Comparison of ENCODE assay signal across 7 cellular contexts in the genomic region with DNA sequence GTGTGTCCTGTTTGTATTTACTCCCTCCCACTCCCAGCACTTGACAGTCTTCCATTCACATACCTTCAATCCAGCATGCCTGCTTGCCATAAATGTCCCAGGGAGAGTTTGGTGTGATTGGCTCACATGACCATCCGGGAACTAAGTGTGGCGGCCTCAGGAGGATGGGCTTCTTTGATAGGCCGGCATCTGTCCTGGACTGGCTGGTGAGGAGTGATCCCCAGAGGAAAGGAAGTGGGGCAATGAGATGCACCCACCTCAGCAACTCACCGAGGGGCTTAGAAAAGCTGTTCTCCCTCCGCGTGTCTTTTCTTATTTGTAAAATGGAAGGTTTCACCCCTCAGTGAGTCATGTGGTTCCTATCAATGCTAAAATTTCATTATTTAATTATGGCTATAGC. TPM values are rescaled to one million over a fixed set of nuclear protein-coding genes. Genes with fewer than 3 reads are reported as not detected.
"Had no signal": no experiment of that assay in that cellular context is flagged by ENCODE, and none has a peak within 500 bp of the region (broad histone marks: within the 10 kb centered on the region; RNA-seq: fewer than 3 reads in every experiment).

No MANE protein-coding gene starts in this region.

- H3K4me3 Mint-ChIP-seq: GM23338, H9 had no signal

- DNase-seq: H9, HCEC 1CT, IMR-90, KG1 had no signal

- H3K27ac Mint-ChIP-seq: GM23338, H9 had no signal

RNA-seq across cellular contexts. Expression of a gene that starts 14.9 kb away (rescaled TPM):
- total RNA-seq: HT-29, K562 had no signal
